18 cellular contexts compared by ENCODE assay signal in genomic region chr10:133131053-133131452, GRCh38. TPM values are rescaled to one million over a fixed set of nuclear protein-coding genes. Genes with fewer than 3 reads are reported as not detected.
DNase-seq lines count a peak whose midpoint lies in the region; ATAC-seq and TF ChIP-seq lines count a peak whose summit lies in the region.
"Had no signal": no experiment of that assay in that cellular context is flagged by ENCODE, and none has a peak within 500 bp of the region (broad histone marks: within the 10 kb centered on the region; RNA-seq: fewer than 3 reads in every experiment).

No MANE protein-coding gene starts in this region.

- no peak for DNase-seq in T-helper 1 cell
- peak; percentile 5 for DNase-seq in D341Med (ENCODE audit: low spot score)
- peak; percentile 10 for DNase-seq in glutamatergic neuron
- DNase-seq in posterior vena cava (ENCODE audit: low spot score) = peak; percentile 70
- DNase-seq in CD1c-positive myeloid dendritic cell (ENCODE audit: extremely low spot score) = no peak
- DNase-seq in HFFc6 = no peak
- DNase-seq: DMS 273 treated with DMSO at 0.1 percent for 48 hours, GDM1, NCI-H1048, NCI-H146, NCI-H2081 treated with DMSO at 0.1 percent for 48 hours, NCI-H510A treated with DMSO at 0.1 percent for 48 hours, PC-9 had no signal

- no peaks in the 10 kb centered on the region for H3K36me3 Mint-ChIP-seq in T-helper 1 cell treated with Interleukin-12 subunit alpha and Interleukin-12 subunit beta and Interleukin-4 antibody, amounts not matched to agents 30 μg/mL and 1 μg/mL, for 36 hours (ENCODE audit: low read depth)
- H3K36me3 Mint-ChIP-seq in glutamatergic neuron (ENCODE audit: unreplicated experiment) (no peaks in the 10 kb centered on the region), HFFc6 (ENCODE audit: low read depth) (no peaks in the 10 kb centered on the region)

- no peak for ATAC-seq in GM18861 (IDR thresholded peaks at IDR 0.05; ENCODE audit: unreplicated experiment)
- ATAC-seq: GM12878, GM23338 had no signal

- peak overlapping the region; percentile 18 for H3K27ac Mint-ChIP-seq in T-helper 1 cell treated with Interleukin-12 subunit alpha and Interleukin-12 subunit beta and Interleukin-4 antibody, amounts not matched to agents 30 μg/mL and 1 μg/mL, for 36 hours
- H3K27ac Mint-ChIP-seq in glutamatergic neuron (ENCODE audit: unreplicated experiment) (no peak overlapping the region), HFFc6 (no peak overlapping the region)
- H3K27ac Mint-ChIP-seq: GM23338 had no signal

- no peaks in the 10 kb centered on the region for H3K27me3 Mint-ChIP-seq in T-helper 1 cell treated with Interleukin-12 subunit alpha and Interleukin-12 subunit beta and Interleukin-4 antibody, amounts not matched to agents 30 μg/mL and 1 μg/mL, for 36 hours (ENCODE audit: low read depth)
- H3K27me3 Mint-ChIP-seq in glutamatergic neuron (ENCODE audit: unreplicated experiment) = peaks cover 17% of the 10 kb centered on the region
- H3K27me3 Mint-ChIP-seq in HFFc6 (ENCODE audit: insufficient read depth) = peaks cover 9% of the 10 kb centered on the region

- H3K4me1 Mint-ChIP-seq in T-helper 1 cell treated with Interleukin-12 subunit alpha and Interleukin-12 subunit beta and Interleukin-4 antibody, amounts not matched to agents 30 μg/mL and 1 μg/mL, for 36 hours (ENCODE audit: low read depth) = no peaks in the 10 kb centered on the region
- H3K4me1 Mint-ChIP-seq in glutamatergic neuron (ENCODE audit: low read depth, unreplicated experiment) (no peaks in the 10 kb centered on the region), HFFc6 (ENCODE audit: low read depth) (no peaks in the 10 kb centered on the region)
- H3K4me1 Mint-ChIP-seq: GM23338 had no signal

- TF ChIP-seq CTCF in glutamatergic neuron (IDR thresholded peaks at IDR 0.05; ENCODE audit: partially characterized antibody, unreplicated experiment) = no peak
- TF ChIP-seq CTCF in HFFc6 (IDR thresholded peaks at IDR 0.05) = no peak

- no peak overlapping the region for H3K4me3 Mint-ChIP-seq in T-helper 1 cell treated with Interleukin-12 subunit alpha and Interleukin-12 subunit beta and Interleukin-4 antibody, amounts not matched to agents 30 μg/mL and 1 μg/mL, for 36 hours
- no peak overlapping the region for H3K4me3 Mint-ChIP-seq in glutamatergic neuron (ENCODE audit: unreplicated experiment)
- H3K4me3 Mint-ChIP-seq in HFFc6 = no peak overlapping the region
- H3K4me3 Mint-ChIP-seq: GM23338 had no signal

- intact Hi-C loops in posterior vena cava (cut with DNase I) = no loop called here

- H3K9me3 Mint-ChIP-seq in T-helper 1 cell treated with Interleukin-12 subunit alpha and Interleukin-12 subunit beta and Interleukin-4 antibody, amounts not matched to agents 30 μg/mL and 1 μg/mL, for 36 hours = no peaks in the 10 kb centered on the region
- H3K9me3 Mint-ChIP-seq in glutamatergic neuron (ENCODE audit: unreplicated experiment) (peaks cover 7% of the 10 kb centered on the region), HFFc6 (peaks cover 6% of the 10 kb centered on the region; the same call in 1 of the 2 replicates)
- H3K9me3 Mint-ChIP-seq: GM23338 had no signal

RNA-seq across cellular contexts. Expression of gene KNDC1, which starts 29.0 kb away (rescaled TPM):
- 7.4 TPM for total RNA-seq in glutamatergic neuron (ENCODE audit: unreplicated experiment)
- total RNA-seq in posterior vena cava = under 1 TPM; 0.33 to 0.37 TPM
- total RNA-seq in HFFc6 (2021; fragmentation: NEBNext Ultra II Directional; extraction: Animal tissue kit (Norgen Biotek cat#: 25700)) = under 1 TPM in 3 of 6 experiments, not detected in 3; 0.05 to 1.00 (median 0.28) TPM

RNA-seq across cellular contexts. Expression of gene ADGRA1, which starts 43.3 kb away (rescaled TPM):
- total RNA-seq in glutamatergic neuron (ENCODE audit: unreplicated experiment) = 9.1 TPM
- under 1 TPM; 0.10 to 0.56 TPM for total RNA-seq in posterior vena cava
- not detected for total RNA-seq in HFFc6 (2021; fragmentation: NEBNext Ultra II Directional; extraction: Animal tissue kit (Norgen Biotek cat#: 25700))
- total RNA-seq: GM12878, MCF 10A, PC-9 had no signal

Comparison
In these comparisons a context has a peak if more than half of its experiments do, and no peak if none do; other contexts are left out.
1. DNase-seq: peak in D341Med (single experiment), glutamatergic neuron (single experiment) and posterior vena cava (single experiment); none in T-helper 1 cell (0 of 5), CD1c-positive myeloid dendritic cell (single experiment) and HFFc6 (single experiment).